Comparison of ENCODE assay signal across 8 cellular contexts in the genomic region with DNA sequence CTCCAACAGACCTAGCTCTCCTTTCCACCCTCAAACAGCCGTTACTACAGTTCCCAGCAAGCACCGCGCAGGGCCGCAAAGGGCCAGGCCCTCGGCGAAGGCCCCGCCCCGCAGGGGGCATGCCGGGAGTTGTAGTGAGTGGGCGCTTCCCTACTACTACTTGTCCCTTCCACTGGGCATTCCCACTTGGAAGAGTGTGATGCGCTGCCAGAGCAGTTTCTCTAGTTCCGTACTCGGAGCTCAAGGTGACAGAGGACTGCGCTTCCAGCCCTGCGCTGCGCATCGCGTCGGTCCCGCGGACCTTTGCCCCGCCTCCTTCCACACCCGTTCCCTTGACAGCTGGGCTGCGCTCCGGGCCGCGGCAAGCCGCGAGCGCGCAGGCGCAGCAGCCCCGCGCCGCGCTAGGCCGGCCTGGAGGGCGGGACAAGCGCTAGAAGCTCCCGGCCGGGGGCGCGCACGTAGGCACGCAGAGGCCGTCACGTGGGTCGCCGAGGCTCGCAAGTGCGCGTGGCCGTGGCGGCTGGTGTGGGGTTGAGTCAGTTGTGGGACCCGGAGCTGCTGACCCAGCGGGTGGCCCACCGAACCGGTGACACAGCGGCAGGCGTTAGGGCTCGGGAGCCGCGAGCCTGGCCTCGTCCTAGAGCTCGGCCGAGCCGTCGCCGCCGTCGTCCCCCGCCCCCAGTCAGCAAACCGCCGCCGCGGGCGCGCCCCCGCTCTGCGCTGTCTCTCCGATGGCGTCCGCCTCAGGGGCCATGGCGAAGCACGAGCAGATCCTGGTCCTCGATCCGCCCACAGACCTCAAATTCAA. TPM values are rescaled to one million over a fixed set of nuclear protein-coding genes. Genes with fewer than 3 reads are reported as not detected.
A peak's percentile ranks its signal among the peaks of the same experiment; 100 is the strongest.
DNase-seq lines count a peak whose midpoint lies in the region; ATAC-seq and TF ChIP-seq lines count a peak whose summit lies in the region.

A gene with protein sequence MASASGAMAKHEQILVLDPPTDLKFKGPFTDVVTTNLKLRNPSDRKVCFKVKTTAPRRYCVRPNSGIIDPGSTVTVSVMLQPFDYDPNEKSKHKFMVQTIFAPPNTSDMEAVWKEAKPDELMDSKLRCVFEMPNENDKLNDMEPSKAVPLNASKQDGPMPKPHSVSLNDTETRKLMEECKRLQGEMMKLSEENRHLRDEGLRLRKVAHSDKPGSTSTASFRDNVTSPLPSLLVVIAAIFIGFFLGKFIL (plus strand): TSS at position 491 of the 808 bp plus-strand sequence. CDS start 241 bp downstream, at position 732.

- H3K4me3 ChIP-seq in AG04450 (ENCODE audit: low read depth, low read length) (peak within 1 kb of the TSS; percentile 94), iPS-18a (ENCODE audit: low read length) (peak within 1 kb of the TSS; percentile 89), skeletal muscle satellite cell (ENCODE audit: low read length) (peak within 1 kb of the TSS; percentile 92)

- H3K4me2 ChIP-seq in skeletal muscle satellite cell (ENCODE audit: low read length), result peak within 1 kb of the TSS; percentile 84

- no peaks in the 10 kb centered on the region for H3K9me3 ChIP-seq in AG04450 (ENCODE audit: control insufficient read depth, insufficient read depth, low read length)
- no peaks in the 10 kb centered on the region for H3K9me3 ChIP-seq in iPS-18a (ENCODE audit: control insufficient read depth, low read depth, low read length)
- H3K9me3 ChIP-seq in skeletal muscle satellite cell (replicated peaks; ENCODE audit: low read length), result no peaks in the 10 kb centered on the region

- CTCF ChIA-PET in AG04450 (lab: Charles Lee), result interaction anchor here (0.6 to 0.7 kb wide), 2 partner anchors 183 to 232 kb away, joined by 3 read pairs; no protein-coding TSS in a partner anchor

- H3K4me1 ChIP-seq in iPS-18a (ENCODE audit: control insufficient read depth, low read depth, low read length), result peaks cover 27% of the 10 kb centered on the region
- peaks cover 35% of the 10 kb centered on the region for H3K4me1 ChIP-seq in skeletal muscle satellite cell (ENCODE audit: control insufficient read depth, insufficient read depth, low read length)

- ATAC-seq in GM18907 (IDR thresholded peaks at IDR 0.05; ENCODE audit: unreplicated experiment) (peak; percentile 87), HG03139 (IDR thresholded peaks at IDR 0.05; ENCODE audit: unreplicated experiment) (peak; percentile 81)

- H3K27ac ChIP-seq in AG04450 (ENCODE audit: low read depth, low read length) (peak within 1 kb of the TSS; percentile 84), VCaP (peak within 1 kb of the TSS; percentile 97), iPS-18a (ENCODE audit: low read length) (no peak within 1 kb of the TSS)

- H3K36me3 ChIP-seq in iPS-18a (ENCODE audit: control insufficient read depth, low read depth, low read length) (no peaks in the 10 kb centered on the region), skeletal muscle satellite cell (ENCODE audit: insufficient read depth, low read length) (no peaks in the 10 kb centered on the region)

- H3K27me3 ChIP-seq in AG04450 (ENCODE audit: control insufficient read depth, insufficient read depth, low read length) (peaks cover 3% of the 10 kb centered on the region), iPS-18a (ENCODE audit: control insufficient read depth, insufficient read depth, low read length) (peaks cover 3% of the 10 kb centered on the region), skeletal muscle satellite cell (ENCODE audit: control insufficient read depth, insufficient read depth, low read length) (no peaks in the 10 kb centered on the region)

- POLR2A ChIA-PET in AG04450 (lab: Yijun Ruan, JAX), result interaction anchor here (0.5 to 1.5 kb wide), 13 partner anchors 15 to 472 kb away, joined by 3 to 12 read pairs (median 3); a partner anchor contains a TSS

- peak; percentile 85 for DNase-seq in AG04450 (ENCODE audit: low read depth, low spot score)
- peak; percentile 99 for DNase-seq in NCI-H2196 treated with DMSO at 0.1 percent for 48 hours (lab: John Stamatoyannopoulos, UW; ENCODE audit: unreplicated experiment)
- peak; percentile 82 to 95 for DNase-seq in T47D (ENCODE audit: low read depth in 1 of 2, low spot score in 1 of 2)

- TF ChIP-seq CTCF in AG04450 (IDR thresholded peaks at IDR 0.05; ENCODE audit: low read depth, low read length) (no peak), VCaP (conservative IDR thresholded peaks at IDR 0.05) (no peak)

- H3K9ac ChIP-seq in iPS-18a (ENCODE audit: low read length) (peak within 1 kb of the TSS; percentile 80), skeletal muscle satellite cell (ENCODE audit: low read depth, low read length) (peak within 1 kb of the TSS; percentile 97)

- in situ Hi-C loops in T47D (cut with HindIII; ENCODE audit: low pct_unique_long_range_greater_than_20kb, low sequenced_read_pairs), result no loop called here

RNA-seq across cellular contexts. Expression of the gene that starts here (rescaled TPM):
- 296 and 393 TPM in 2 replicates for polyA plus RNA-seq in AG04450 (2011; rRNA removed)
- polyA minus RNA-seq in AG04450 (2011; rRNA and poly(A)+ RNA removed), result 106 and 199 TPM in 2 replicates
- 248 and 273 TPM in 2 replicates for total RNA-seq in skeletal muscle satellite cell (2012; rRNA removed)
